Comparison of ENCODE assay signal across 11 cellular contexts in the genomic region with DNA sequence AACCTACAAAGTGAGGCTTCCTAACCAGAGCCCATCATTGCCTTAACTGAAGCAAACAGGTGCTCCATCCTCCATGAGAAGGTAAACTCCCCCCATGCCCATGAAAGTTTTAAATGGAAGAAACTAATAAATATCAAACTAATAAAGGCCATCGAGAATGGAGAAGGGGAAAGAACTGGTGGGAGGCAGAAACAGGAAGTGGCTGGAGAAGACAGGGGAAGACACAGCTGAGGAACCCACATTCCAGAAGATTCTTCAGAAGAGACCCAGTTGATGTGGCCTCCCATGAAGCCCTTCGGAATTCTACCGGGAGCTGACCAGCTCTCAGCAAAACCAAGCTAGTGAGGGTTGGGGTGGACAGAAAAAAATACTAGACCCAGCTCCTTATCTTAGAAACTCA. TPM values are rescaled to one million over a fixed set of nuclear protein-coding genes. Genes with fewer than 3 reads are reported as not detected.
A peak's percentile ranks its signal among the peaks of the same experiment; 100 is the strongest.
DNase-seq lines count a peak whose midpoint lies in the region; ATAC-seq and TF ChIP-seq lines count a peak whose summit lies in the region.
"Had no signal": no experiment of that assay in that cellular context is flagged by ENCODE, and none has a peak within 500 bp of the region (broad histone marks: within the 10 kb centered on the region; RNA-seq: fewer than 3 reads in every experiment).

No MANE protein-coding gene starts in this region.

- H4K20me1 ChIP-seq in mammary epithelial cell (ENCODE audit: insufficient read depth, low read length): no peaks in the 10 kb centered on the region

- peak overlapping the region; percentile 96 for H3K27ac Mint-ChIP-seq in activated CD4-positive, alpha-beta memory T cell treated with anti-CD3 and anti-CD28 coated beads, Interleukin-2, amount 10 ng/mL, durations not matched to agents 7 days and 5 days
- peak overlapping the region in 9 of 10 donors; percentile 7 to 87 (median 61) for H3K27ac Mint-ChIP-seq in naive thymus-derived CD8-positive, alpha-beta T cell

- H3K4me3 Mint-ChIP-seq in activated CD4-positive, alpha-beta memory T cell treated with anti-CD3 and anti-CD28 coated beads, Interleukin-2, amount 10 ng/mL, durations not matched to agents 7 days and 5 days: peak overlapping the region; percentile 27
- H3K4me3 Mint-ChIP-seq in naive thymus-derived CD8-positive, alpha-beta T cell: peak overlapping the region in 8 of 10 donors; percentile 14 to 81 (median 42)

- TF ChIP-seq CTCF in breast epithelium (IDR thresholded peaks at IDR 0.05): no peak
- TF ChIP-seq CTCF in mammary epithelial cell (conservative IDR thresholded peaks at IDR 0.05 in 1 of 2, IDR thresholded peaks at IDR 0.05 in 1 of 2; ENCODE audit: extremely low read depth in 1 of 2, insufficient read depth in 1 of 2, low read depth in 1 of 2, low read length in 2 of 2): no peak
- TF ChIP-seq CTCF in vagina (IDR thresholded peaks at IDR 0.05): no peak
- TF ChIP-seq CTCF in right atrium auricular region (IDR thresholded peaks at IDR 0.05): no peak

- no peak overlapping the region for H3K9ac ChIP-seq in mammary epithelial cell (ENCODE audit: insufficient read depth, low read length)

- POLR2A ChIA-PET in activated CD4-positive, alpha-beta memory T cell treated with anti-CD3 and anti-CD28 coated beads, Interleukin-2, amount 10 ng/mL, durations not matched to agents 7 days and 5 days (lab: Charles Lee): interaction anchor here (1.4 to 5.7 kb wide), 7 partner anchors 9 to 27 kb away, joined by 4 to 44 read pairs (median 16); no protein-coding TSS in a partner anchor
- POLR2A ChIA-PET in naive thymus-derived CD8-positive, alpha-beta T cell (lab: Charles Lee): interaction anchor here (0.8 to 2.3 kb wide), 5 partner anchors 10 to 30 kb away, joined by 3 to 9 read pairs (median 4); no protein-coding TSS in a partner anchor

- in situ Hi-C loops in mammary epithelial cell (cut with MboI; ENCODE audit: low sequenced_read_pairs in 2 of 2): no loop called here

- dilution Hi-C loops in mammary epithelial cell (cut with HindIII; ENCODE audit: low sequenced_read_pairs): no loop called here

- ATAC-seq in naive thymus-derived CD8-positive, alpha-beta T cell: no peak

- H3K9me3 Mint-ChIP-seq in activated CD4-positive, alpha-beta memory T cell treated with anti-CD3 and anti-CD28 coated beads, Interleukin-2, amount 10 ng/mL, durations not matched to agents 7 days and 5 days: no peaks in the 10 kb centered on the region
- no peaks in the 10 kb centered on the region for H3K9me3 Mint-ChIP-seq in naive thymus-derived CD8-positive, alpha-beta T cell

- DNase-seq in breast epithelium (ENCODE audit: low spot score in 2 of 2) (no peak), mammary epithelial cell (no peak), vagina (ENCODE audit: extremely low spot score in 2 of 2) (no peak), islet precursor cell (no peak), NCI-H226 (no peak), right atrium auricular region (ENCODE audit: low spot score) (no peak)
- no peak for DNase-seq in activated CD4-positive, alpha-beta memory T cell treated with anti-CD3 and anti-CD28 coated beads, Interleukin-2, amount 10 ng/mL, durations not matched to agents 7 days and 5 days
- no peak for DNase-seq in naive thymus-derived CD8-positive, alpha-beta T cell
- DNase-seq: activated CD4-positive, alpha-beta T cell treated with anti-CD3 and anti-CD28 coated beads for 1 hour; activated naive CD4-positive, alpha-beta T cell treated with Interleukin-2 at 50 U/mL for 16 hours had no signal

- H3K4me2 ChIP-seq in mammary epithelial cell (ENCODE audit: insufficient read depth, low read depth, low read length): no peak overlapping the region

- H3K4me3 ChIP-seq in breast epithelium: no peak overlapping the region
- H3K4me3 ChIP-seq in mammary epithelial cell (replicated peaks in 1 of 3; ENCODE audit: insufficient read depth in 1 of 3, low read depth in 2 of 3, low read length in 3 of 3): no peak overlapping the region
- no peak overlapping the region for H3K4me3 ChIP-seq in vagina
- H3K4me3 ChIP-seq in right atrium auricular region: no peak overlapping the region
- H3K4me3 ChIP-seq: HAP-1 had no signal

- H3K4me1 ChIP-seq in breast epithelium (peaks cover 17 to 23% of the 10 kb centered on the region in 2 donors), mammary epithelial cell (ENCODE audit: insufficient read depth, low read length) (peaks cover 5% of the 10 kb centered on the region), vagina (peaks cover 85% of the 10 kb centered on the region), right atrium auricular region (peaks cover 0 to 50% of the 10 kb centered on the region in 2 donors)
- H3K4me1 ChIP-seq: HAP-1 had no signal

- intact Hi-C loops in breast epithelium (cut with DNase I; ENCODE audit: low total_unique reads): no loop called here
- intact Hi-C loops in mammary epithelial cell (cut with micrococcal nuclease): no loop called here
- intact Hi-C loops in vagina (cut with DNase I): loop anchor here (5.0 kb wide), 1 partner anchor 37 kb away; no protein-coding TSS in a partner anchor

- peaks cover 50% of the 10 kb centered on the region for H3K36me3 Mint-ChIP-seq in activated CD4-positive, alpha-beta memory T cell treated with anti-CD3 and anti-CD28 coated beads, Interleukin-2, amount 10 ng/mL, durations not matched to agents 7 days and 5 days (ENCODE audit: low read depth)
- H3K36me3 Mint-ChIP-seq in naive thymus-derived CD8-positive, alpha-beta T cell: peaks cover 0 to 12% (median 4%) of the 10 kb centered on the region in 3 donors

- H3K4me1 Mint-ChIP-seq in activated CD4-positive, alpha-beta memory T cell treated with anti-CD3 and anti-CD28 coated beads, Interleukin-2, amount 10 ng/mL, durations not matched to agents 7 days and 5 days: peaks cover 77% of the 10 kb centered on the region
- H3K4me1 Mint-ChIP-seq in naive thymus-derived CD8-positive, alpha-beta T cell: peaks cover 31 to 97% (median 76%) of the 10 kb centered on the region in 4 donors

- H3K27me3 ChIP-seq in breast epithelium (no peaks in the 10 kb centered on the region), mammary epithelial cell (ENCODE audit: insufficient read depth, low read length) (no peaks in the 10 kb centered on the region), vagina (no peaks in the 10 kb centered on the region), right atrium auricular region (no peaks in the 10 kb centered on the region)

- peak overlapping the region; percentile 39 to 76 for H3K27ac ChIP-seq in breast epithelium
- no peak overlapping the region for H3K27ac ChIP-seq in mammary epithelial cell (ENCODE audit: insufficient read depth, low read depth, low read length)
- peak overlapping the region; percentile 74 for H3K27ac ChIP-seq in vagina
- H3K27ac ChIP-seq in right atrium auricular region: peak overlapping the region in 1 of 2 donors; percentile 47

- H3K27me3 Mint-ChIP-seq in activated CD4-positive, alpha-beta memory T cell treated with anti-CD3 and anti-CD28 coated beads, Interleukin-2, amount 10 ng/mL, durations not matched to agents 7 days and 5 days: no peaks in the 10 kb centered on the region
- no peaks in the 10 kb centered on the region for H3K27me3 Mint-ChIP-seq in naive thymus-derived CD8-positive, alpha-beta T cell

- no peak overlapping the region for H2AFZ ChIP-seq in mammary epithelial cell (ENCODE audit: low read depth, low read length)

- WGBS in mammary epithelial cell (ENCODE audit: low coverage, missing lambda C conversion rate): 97% methylated on average over 3 of the region's 3 CpGs

- H3K79me2 ChIP-seq in mammary epithelial cell (ENCODE audit: insufficient read depth, low read length): peaks cover 6% of the 10 kb centered on the region

- H3K36me3 ChIP-seq in breast epithelium (no peaks in the 10 kb centered on the region), mammary epithelial cell (ENCODE audit: insufficient read depth, low read length) (peaks cover 1% of the 10 kb centered on the region), vagina (no peaks in the 10 kb centered on the region), right atrium auricular region (no peaks in the 10 kb centered on the region)
- H3K36me3 ChIP-seq: HAP-1 had no signal

- no peak for TF ChIP-seq POLR2A in breast epithelium (IDR thresholded peaks at IDR 0.05)
- TF ChIP-seq POLR2A in vagina (IDR thresholded peaks at IDR 0.05): no peak

- CTCF ChIA-PET in mammary epithelial cell (lab: Charles Lee; ENCODE audit: low non-redundant PET): no interaction called here
- CTCF ChIA-PET in activated CD4-positive, alpha-beta memory T cell treated with anti-CD3 and anti-CD28 coated beads, Interleukin-2, amount 10 ng/mL, durations not matched to agents 7 days and 5 days (lab: Charles Lee): interaction anchor here (0.8 to 4.1 kb wide), 10 partner anchors 8 to 89 kb away, joined by 3 to 24 read pairs (median 4); a partner anchor contains a TSS

- BruUV-seq in mammary epithelial cell (replicated peaks; lab: Mats Ljungman, UMichigan): no TSS peak

- H3K9me3 ChIP-seq in breast epithelium: no peaks in the 10 kb centered on the region
- no peaks in the 10 kb centered on the region for H3K9me3 ChIP-seq in mammary epithelial cell (replicated peaks; ENCODE audit: insufficient read depth, low read length)
- H3K9me3 ChIP-seq in vagina: no peaks in the 10 kb centered on the region
- H3K9me3 ChIP-seq in right atrium auricular region: no peaks in the 10 kb centered on the region
- H3K9me3 ChIP-seq: HAP-1 had no signal

RNA-seq across cellular contexts. Expression of a gene that starts 41.7 kb away (rescaled TPM):
- total RNA-seq in breast epithelium: 10 to 100 TPM; 56.9 to 96.2 (median 83.2) TPM
- total RNA-seq in mammary epithelial cell: 10 to 100 TPM; 15.4 to 21.0 TPM
- 20.1 TPM for polyA plus RNA-seq in mammary epithelial cell
- 10.6 TPM for polyA minus RNA-seq in mammary epithelial cell
- 10 to 100 TPM; 39.0 to 40.9 TPM for total RNA-seq in activated CD4-positive, alpha-beta memory T cell treated with anti-CD3 and anti-CD28 coated beads, Interleukin-2, amount 10 ng/mL, durations not matched to agents 7 days and 5 days
- total RNA-seq in naive thymus-derived CD8-positive, alpha-beta T cell: 1 to 10 TPM; 4.4 to 4.8 TPM
- polyA plus RNA-seq in naive thymus-derived CD8-positive, alpha-beta T cell: 10 to 100 TPM; 12.1 to 26.1 (median 13.7) TPM
- 78.6 TPM for total RNA-seq in vagina
- total RNA-seq in right atrium auricular region: 10 to 100 TPM; 14.4 to 18.4 TPM
